In the genomic region with DNA sequence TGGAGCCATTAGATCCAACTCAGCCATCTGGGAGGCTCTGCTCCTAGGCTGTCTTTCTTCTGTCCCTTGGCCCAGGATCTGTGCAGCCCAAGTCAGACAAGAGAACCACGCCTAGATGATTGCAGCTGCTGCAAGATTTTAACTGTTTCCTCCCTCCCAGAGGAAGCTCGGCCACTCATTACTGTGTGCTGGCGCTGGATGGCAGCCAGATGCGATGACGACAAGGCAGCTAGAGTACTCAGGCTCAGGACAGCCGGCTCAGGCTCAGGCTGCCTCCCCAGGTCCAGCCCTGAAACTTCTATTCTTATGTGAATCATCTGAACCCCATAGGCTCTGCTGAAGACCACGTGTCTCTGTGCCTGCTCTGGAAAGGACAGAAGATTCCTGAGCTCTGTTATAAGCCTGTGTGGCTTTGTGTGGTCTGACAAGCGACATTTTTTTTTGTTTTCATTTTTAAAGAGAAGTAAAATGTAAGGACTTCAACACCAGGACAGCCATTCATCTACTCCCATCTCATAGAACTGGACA, we compare ENCODE assay signal across 8 cellular contexts. TPM values are rescaled to one million over a fixed set of nuclear protein-coding genes. Genes with fewer than 3 reads are reported as not detected.
A peak's percentile ranks its signal among the peaks of the same experiment; 100 is the strongest.
DNase-seq lines count a peak whose midpoint lies in the region; ATAC-seq, FAIRE-seq and TF ChIP-seq lines count a peak whose summit lies in the region.

No MANE protein-coding gene starts in this region.

- H3K4me1 ChIP-seq in adipocyte (ENCODE audit: control insufficient read depth, insufficient read depth, low read length) (peaks cover 19% of the 10 kb centered on the region), cardiac muscle cell (ENCODE audit: low read depth) (peaks cover 12% of the 10 kb centered on the region), pancreas (peaks cover 0 to 9% (median 0%) of the 10 kb centered on the region in 3 donors)

- no peaks in the 10 kb centered on the region for H3K36me3 ChIP-seq in adipocyte (ENCODE audit: control insufficient read depth, insufficient read depth, low read length, severe bottlenecking)
- no peaks in the 10 kb centered on the region for H3K36me3 ChIP-seq in cardiac muscle cell
- no peaks in the 10 kb centered on the region for H3K36me3 ChIP-seq in pancreas

- H3K9ac ChIP-seq in adipocyte (ENCODE audit: low read length) = peak overlapping the region; percentile 86

- peak; percentile 78 for ATAC-seq in GM18870 (IDR thresholded peaks at IDR 0.05; ENCODE audit: unreplicated experiment)
- ATAC-seq in HG03565 (IDR thresholded peaks at IDR 0.05; ENCODE audit: unreplicated experiment) = peak; percentile 72
- ATAC-seq in pancreas = peak; percentile 73 to 91 (median 87)
- ATAC-seq in HG03342 (IDR thresholded peaks at IDR 0.05; ENCODE audit: unreplicated experiment) = no peak

- H3K27me3 ChIP-seq in adipocyte (replicated peaks; ENCODE audit: control insufficient read depth, insufficient read depth, low read length) (no peaks in the 10 kb centered on the region), cardiac muscle cell (no peaks in the 10 kb centered on the region), pancreas (no peaks in the 10 kb centered on the region)

- peak; percentile 84 for FAIRE-seq in pancreas (lab: Jason Lieb, UNC)

- H3K4me3 ChIP-seq in adipocyte (ENCODE audit: low read length) = peak overlapping the region; percentile 85
- H3K4me3 ChIP-seq in cardiac muscle cell = no peak overlapping the region
- H3K4me3 ChIP-seq in pancreas = peak overlapping the region in 2 of 4 donors; percentile 13 to 38

- intact Hi-C loops in pancreas (cut with DNase I) = no loop called here

- WGBS in pancreas, 2 donors = 14 to 15% methylated on average over 8 of the region's 8 CpGs

- H3K9me3 ChIP-seq in adipocyte (ENCODE audit: control insufficient read depth, low read length) (no peaks in the 10 kb centered on the region), cardiac muscle cell (ENCODE audit: low read depth) (no peaks in the 10 kb centered on the region), pancreas (no peaks in the 10 kb centered on the region)

- peak; percentile 80 to 82 for DNase-seq in AML-193 (lab: John Stamatoyannopoulos, UW)
- peak; percentile 80 for DNase-seq in NCI-H82 (lab: John Stamatoyannopoulos, UW)
- DNase-seq in adipocyte (ENCODE audit: low read depth) = peak; percentile 99
- peak; percentile 91 to 97 for DNase-seq in cardiac muscle cell (ENCODE audit: low read depth in 1 of 2, low spot score in 1 of 2)
- DNase-seq in pancreas = peak; percentile 57 to 87 (median 74)

- TF ChIP-seq CTCF in cardiac muscle cell (IDR thresholded peaks at IDR 0.05; ENCODE audit: low read depth, low read length) (no peak), pancreas (IDR thresholded peaks at IDR 0.05) (no peak)

- H3K27ac ChIP-seq in cardiac muscle cell = peak overlapping the region; percentile 72
- peak overlapping the region in 2 of 4 donors; percentile 41 to 53 for H3K27ac ChIP-seq in pancreas

RNA-seq across cellular contexts. Expression of gene FBXW10B, which starts 32.1 kb away (rescaled TPM):
- total RNA-seq in cardiac muscle cell (1.1 TPM in 1 of 2 replicates, not detected in the other), pancreas (under 1 TPM in 5 of 6 donors, not detected in 1; 0.14 to 0.61 (median 0.28) TPM)
- polyA plus RNA-seq in cardiac muscle cell (0.21 and 0.62 TPM in 2 replicates), pancreas (1 to 10 TPM in 1 of 2 donors, under 1 TPM in 1; 0.53 to 1.4 TPM)

RNA-seq across cellular contexts. Expression of gene TRIM16, which starts 32.5 kb away (rescaled TPM):
- 42.4 and 48.8 TPM in 2 replicates for total RNA-seq in cardiac muscle cell
- 20.6 and 27.6 TPM in 2 replicates for polyA plus RNA-seq in cardiac muscle cell
- total RNA-seq in pancreas = 10 to 100 TPM in 1 of 6 donors, 1 to 10 TPM in 5; 4.3 to 10.2 (median 6.2) TPM
- polyA plus RNA-seq in pancreas = 1 to 10 TPM; 3.1 TPM

RNA-seq across cellular contexts. Expression of gene ZNF286A, which starts 47.9 kb away (rescaled TPM):
- total RNA-seq in cardiac muscle cell (50.9 and 78.7 TPM in 2 replicates), pancreas (10 to 100 TPM in 1 of 6 donors, 1 to 10 TPM in 5; 3.0 to 11.1 (median 5.6) TPM)
- polyA plus RNA-seq in cardiac muscle cell (26.1 and 46.7 TPM in 2 replicates), pancreas (1 to 10 TPM; 3.5 to 5.3 TPM)
